ENCODE assay signal across 11 cellular contexts in genomic region chr14:24240110-24240918, GRCh38. TPM values are rescaled to one million over a fixed set of nuclear protein-coding genes. Genes with fewer than 3 reads are reported as not detected.
DNase-seq lines count a peak whose midpoint lies in the region; ATAC-seq, FAIRE-seq and TF ChIP-seq lines count a peak whose summit lies in the region.
"Had no signal": no experiment of that assay in that cellular context is flagged by ENCODE, and none has a peak within 500 bp of the region (broad histone marks: within the 10 kb centered on the region; RNA-seq: fewer than 3 reads in every experiment).

No MANE protein-coding gene starts in this region.

- RAD21 ChIA-PET in GM12878 (lab: Charles Lee; ENCODE audit: unreplicated experiment) = interaction anchor here (3.4 kb wide), 1 partner anchor 68 kb away, joined by 52 read pairs; the partner anchor contains the start of gene CIDEB

- H3K36me3 Mint-ChIP-seq in activated naive CD4-positive, alpha-beta T cell treated with anti-CD3 and anti-CD28 coated beads, Interleukin-2, amount 50 U/mL, for 24 hours = peaks cover 17% of the 10 kb centered on the region
- H3K36me3 Mint-ChIP-seq in naive B cell = peaks cover 18 to 30% of the 10 kb centered on the region in 2 donors

- ATAC-seq in GM12878 (no peak), naive B cell (ENCODE audit: low read depth in 2 of 2) (no peak)

- no peak overlapping the region for H2AFZ ChIP-seq in GM12878 (ENCODE audit: control insufficient read depth, low read depth, low read length)

- H3K27me3 ChIP-seq in GM12878 (replicated peaks in 1 of 2; ENCODE audit: control insufficient read depth in 2 of 2, insufficient read depth in 2 of 2, low read length in 1 of 2) = no peaks in the 10 kb centered on the region
- H3K27me3 ChIP-seq in uterus = no peaks in the 10 kb centered on the region

- no peak for TF ChIP-seq RAD21 in GM12878 (IDR thresholded peaks at IDR 0.05; ENCODE audit: insufficient read depth, low read depth, low read length)

- no TSS peak for BruUV-seq in GM12878 (replicated peaks; lab: Mats Ljungman, UMichigan)

- peaks cover 10% of the 10 kb centered on the region for H3K4me1 ChIP-seq in GM12878 (ENCODE audit: control insufficient read depth, insufficient read depth, low read length)
- peaks cover 0 to 21% of the 10 kb centered on the region in 2 donors for H3K4me1 ChIP-seq in uterus

- peak overlapping the region; percentile 97 for H3K4me3 Mint-ChIP-seq in activated naive CD4-positive, alpha-beta T cell treated with anti-CD3 and anti-CD28 coated beads, Interleukin-2, amount 50 U/mL, for 24 hours
- peak overlapping the region; percentile 63 to 100 (median 96) for H3K4me3 Mint-ChIP-seq in naive B cell

- no peak for TF ChIP-seq EP300 in GM12878 (IDR thresholded peaks at IDR 0.05; ENCODE audit: borderline replicate concordance in 1 of 2, control insufficient read depth in 1 of 2, low read depth in 2 of 2, low read length in 2 of 2)

- H3K9me3 ChIP-seq in GM12878 (replicated peaks; ENCODE audit: control insufficient read depth, insufficient read depth, low read length) (no peaks in the 10 kb centered on the region), uterus (no peaks in the 10 kb centered on the region)

- POLR2A ChIA-PET in GM12878 (lab: Charles Lee) = interaction anchor here (0.9 to 9.2 kb wide), 2 partner anchors 31 to 52 kb away, joined by 3 to 171 read pairs; partner anchors contain the start of gene RABGGTA

- TF ChIP-seq CTCF in GM12878 (IDR thresholded peaks at IDR 0.05 in 2 of 3, conservative IDR thresholded peaks at IDR 0.05 in 1 of 3; ENCODE audit: control insufficient read depth in 2 of 3, extremely low read depth in 1 of 3, insufficient read depth in 1 of 3, low read depth in 3 of 3, low read length in 3 of 3) (no peak), uterus (IDR thresholded peaks at IDR 0.05) (no peak)

- H3K27me3 Mint-ChIP-seq in activated naive CD4-positive, alpha-beta T cell treated with anti-CD3 and anti-CD28 coated beads, Interleukin-2, amount 50 U/mL, for 24 hours = no peaks in the 10 kb centered on the region
- no peaks in the 10 kb centered on the region for H3K27me3 Mint-ChIP-seq in naive B cell

- no peak overlapping the region for H3K27ac ChIP-seq in GM12878 (ENCODE audit: control insufficient read depth, insufficient read depth)
- H3K27ac ChIP-seq in uterus = peak overlapping the region; percentile 0 to 97

- no peak for DNase-seq in activated naive CD4-positive, alpha-beta T cell treated with anti-CD3 and anti-CD28 coated beads, Interleukin-2, amount 50 U/mL, for 16 hours
- no peak for DNase-seq in GM12878 (ENCODE audit: low read depth, low spot score)
- no peak for DNase-seq in naive B cell
- no peak for DNase-seq in uterus
- DNase-seq in kidney glomerular epithelial cell (lab: John Stamatoyannopoulos, UW) = no peak
- no peak for DNase-seq in RPMI8226
- DNase-seq in HCEC 1CT = no peak
- DNase-seq: anterior cingulate cortex; stimulated activated CD4-positive, alpha-beta T cell treated with anti-CD3 and anti-CD28 coated beads, Interleukin-1b, Interleukin-23, amount 100 ng/mL, for 48 hours had no signal

- H3K4me2 ChIP-seq in GM12878 (ENCODE audit: control insufficient read depth, insufficient read depth) = peak overlapping the region; percentile 100

- H3K4me3 ChIP-seq in GM12878 (peak overlapping the region; percentile 18; the same call in 1 of the 2 replicates), uterus (no peak overlapping the region)
- H3K4me3 ChIP-seq: lung had no signal

- H3K27ac Mint-ChIP-seq in activated naive CD4-positive, alpha-beta T cell treated with anti-CD3 and anti-CD28 coated beads, Interleukin-2, amount 50 U/mL, for 24 hours = peak overlapping the region; percentile 82
- H3K27ac Mint-ChIP-seq in naive B cell = peak overlapping the region in 5 of 6 donors; percentile 45 to 87 (median 75)

- intact Hi-C loops in GM12878 (cut with micrococcal nuclease; ENCODE audit: unreplicated experiment) = no loop called here
- intact Hi-C loops in uterus (cut with DNase I; ENCODE audit: low total_unique reads) = loop anchor here (10.0 kb wide), 1 partner anchor 54 kb away; the partner anchor contains the start of genes DHRS1 and NOP9

- CTCF ChIA-PET in GM12878 (lab: Yijun Ruan, JAX) = interaction anchor here (1.0 to 12.3 kb wide), 3 partner anchors 26 to 122 kb away, joined by 3 to 368 read pairs (median 54); partner anchors contain the start of genes CHMP4A, DHRS1, MDP1 and NOP9

- in situ Hi-C loops in GM12878 (cut with MboI) = loop anchor here (5.0 kb wide), 2 partner anchors 57 to 197 kb away; partner anchors contain the start of genes DHRS1 and NOP9

- FAIRE-seq in GM12878 (lab: Jason Lieb, UNC) = no peak

- peaks cover 16% of the 10 kb centered on the region for H3K79me2 ChIP-seq in GM12878 (ENCODE audit: control insufficient read depth, insufficient read depth, low read length)

- H3K9me3 Mint-ChIP-seq in activated naive CD4-positive, alpha-beta T cell treated with anti-CD3 and anti-CD28 coated beads, Interleukin-2, amount 50 U/mL, for 24 hours = no peaks in the 10 kb centered on the region
- no peaks in the 10 kb centered on the region for H3K9me3 Mint-ChIP-seq in naive B cell

- H3K36me3 ChIP-seq in GM12878 (ENCODE audit: control insufficient read depth in 2 of 2, insufficient read depth in 2 of 2, low read length in 1 of 2) (peaks cover 11 to 45% of the 10 kb centered on the region in 2 experiments), uterus (no peaks in the 10 kb centered on the region)

- H4K20me1 ChIP-seq in GM12878 (ENCODE audit: control insufficient read depth, insufficient read depth) = peaks cover 3% of the 10 kb centered on the region; the same call in 1 of the 2 replicates

- peaks cover 71% of the 10 kb centered on the region for H3K4me1 Mint-ChIP-seq in activated naive CD4-positive, alpha-beta T cell treated with anti-CD3 and anti-CD28 coated beads, Interleukin-2, amount 50 U/mL, for 24 hours
- peaks cover 58 to 84% (median 77%) of the 10 kb centered on the region in 3 donors for H3K4me1 Mint-ChIP-seq in naive B cell

- H3K9ac ChIP-seq in GM12878 (ENCODE audit: control insufficient read depth, insufficient read depth, low read length) = no peak overlapping the region

- SMC1A ChIA-PET in GM12878 (lab: Charles Lee; ENCODE audit: uncharacterized antibody, unreplicated experiment) = interaction anchor here (8.0 to 11.0 kb wide), 2 partner anchors 33 to 59 kb away, joined by 141 to 201 read pairs; partner anchors contain the start of genes DHRS1, NOP9 and RABGGTA

- TF ChIP-seq POLR2A in GM12878 (IDR thresholded peaks at IDR 0.05; ENCODE audit: low read depth, low read length) = peak; percentile 6; the same call in 1 of the 2 replicates
- no peak for TF ChIP-seq POLR2A in uterus (IDR thresholded peaks at IDR 0.05)

- WGBS in GM12878 (ENCODE audit: insufficient coverage, insufficient replicate concordance, low lambda C conversion rate, missing lambda C conversion rate) = 94% methylated on average over 9 of the region's 9 CpGs

RNA-seq across cellular contexts. Expression of gene TINF2, which starts 2.1 kb away (rescaled TPM):
- 41.1 and 41.5 TPM in 2 replicates for total RNA-seq in GM12878 (2013; cell fraction: nucleolus; rRNA removed)
- total RNA-seq in GM12878 (2014; rRNA removed) (50.9 and 52.5 TPM in 2 replicates), GM12878 (2014; rRNA removed; fragmentation: Illumina TruSeq; extraction: Trizol) (56.5 and 57.9 TPM in 2 replicates), GM12878 (2021) (66.6 and 69.5 TPM in 2 replicates), uterus (100 to 1,000 TPM in 1 of 4 donors, 10 to 100 TPM in 3; 41.0 to 123 (median 66.8) TPM)
- polyA plus RNA-seq in GM12878 (2011; ENCODE audit: low read depth) = 29.7 TPM
- polyA plus RNA-seq in GM12878 (2011; rRNA removed) (47.5 and 55.8 TPM in 2 replicates), GM12878 (2014; fragmentation: Illumina TruSeq; extraction: Trizol) (71.1 and 71.8 TPM in 2 replicates), GM12878 (2014; fragmentation: Nextera tagmentation; extraction: Ambion mirVana) (10 to 100 TPM; 27.8 to 58.8 TPM), GM12878 (2014; rRNA removed) (46.8 and 48.9 TPM in 2 replicates), GM12878 (2016; fragmentation: Nextera tagmentation; extraction: Ambion mirVana) (10 to 100 TPM; 77.2 to 77.8 TPM), naive B cell (ENCODE audit: low read depth in 6 of 6) (100 to 1,000 TPM; 238 to 289 (median 254) TPM)
- polyA plus RNA-seq in GM12878 (2011; cell fraction: cytosol; rRNA removed) = 39.2 and 41.2 TPM in 2 replicates
- polyA plus RNA-seq in GM12878 (2011; cell fraction: nucleus; rRNA removed) = 62.9 and 84.5 TPM in 2 replicates
- polyA plus RNA-seq in GM12878 (2012) = 35.4 and 42.9 TPM in 2 replicates
- polyA minus RNA-seq in GM12878 (2011; rRNA and poly(A)+ RNA removed) = 29.3 and 32.5 TPM in 2 replicates
- 11.6 and 12.6 TPM in 2 replicates for polyA minus RNA-seq in GM12878 (2011; cell fraction: cytosol; rRNA and poly(A)+ RNA removed)
- polyA minus RNA-seq in GM12878 (2011; cell fraction: nucleus; rRNA and poly(A)+ RNA removed) = 29.9 and 52.8 TPM in 2 replicates

RNA-seq across cellular contexts. Expression of gene GMPR2, which starts 7.6 kb away (rescaled TPM):
- 36.5 and 40.3 TPM in 2 replicates for total RNA-seq in GM12878 (2013; cell fraction: nucleolus; rRNA removed)
- total RNA-seq in GM12878 (2014; rRNA removed) (61.9 and 62.4 TPM in 2 replicates), GM12878 (2014; rRNA removed; fragmentation: Illumina TruSeq; extraction: Trizol) (58.6 and 61.0 TPM in 2 replicates), GM12878 (2021) (54.7 and 59.8 TPM in 2 replicates), uterus (10 to 100 TPM; 38.9 to 60.9 (median 48.8) TPM)
- polyA plus RNA-seq in GM12878 (2011; ENCODE audit: low read depth) = 62.4 TPM
- polyA plus RNA-seq in GM12878 (2011; rRNA removed) (57.3 and 80.3 TPM in 2 replicates), GM12878 (2014; fragmentation: Illumina TruSeq; extraction: Trizol) (65.9 and 97.8 TPM in 2 replicates), GM12878 (2014; fragmentation: Nextera tagmentation; extraction: Ambion mirVana) (10 to 100 TPM; 67.0 to 67.9 TPM), GM12878 (2014; rRNA removed) (40.1 and 55.1 TPM in 2 replicates), GM12878 (2016; fragmentation: Nextera tagmentation; extraction: Ambion mirVana) (10 to 100 TPM; 56.0 to 59.6 TPM), naive B cell (ENCODE audit: low read depth in 6 of 6) (100 to 1,000 TPM in 3 of 6 donors, 10 to 100 TPM in 3; 90.3 to 120 (median 99.2) TPM)
- 62.4 and 62.5 TPM in 2 replicates for polyA plus RNA-seq in GM12878 (2011; cell fraction: cytosol; rRNA removed)
- 112 and 164 TPM in 2 replicates for polyA plus RNA-seq in GM12878 (2011; cell fraction: nucleus; rRNA removed)
- 66.1 and 80.1 TPM in 2 replicates for polyA plus RNA-seq in GM12878 (2012)
- 45.3 and 52.4 TPM in 2 replicates for polyA minus RNA-seq in GM12878 (2011; rRNA and poly(A)+ RNA removed)
- 9.2 and 14.6 TPM in 2 replicates for polyA minus RNA-seq in GM12878 (2011; cell fraction: cytosol; rRNA and poly(A)+ RNA removed)
- 46.7 and 54.3 TPM in 2 replicates for polyA minus RNA-seq in GM12878 (2011; cell fraction: nucleus; rRNA and poly(A)+ RNA removed)

RNA-seq across cellular contexts. Expression of gene NEDD8, which starts 8.1 kb away (rescaled TPM):
- total RNA-seq in GM12878 (2013; cell fraction: nucleolus; rRNA removed) = 43.8 and 44.2 TPM in 2 replicates
- total RNA-seq in GM12878 (2014; rRNA removed) (172 and 220 TPM in 2 replicates), GM12878 (2014; rRNA removed; fragmentation: Illumina TruSeq; extraction: Trizol) (279 and 289 TPM in 2 replicates), GM12878 (2021) (163 and 164 TPM in 2 replicates), uterus (1,000 to 10,000 TPM in 1 of 4 donors, 100 to 1,000 TPM in 2, 10 to 100 TPM in 1; 61.2 to 1,004 (median 192) TPM)
- polyA plus RNA-seq in GM12878 (2011; ENCODE audit: low read depth) = 316 TPM
- polyA plus RNA-seq in GM12878 (2011; rRNA removed) (237 and 279 TPM in 2 replicates), GM12878 (2014; fragmentation: Illumina TruSeq; extraction: Trizol) (298 and 308 TPM in 2 replicates), GM12878 (2014; fragmentation: Nextera tagmentation; extraction: Ambion mirVana) (100 to 1,000 TPM; 838 to 991 TPM), GM12878 (2014; rRNA removed) (265 and 301 TPM in 2 replicates), GM12878 (2016; fragmentation: Nextera tagmentation; extraction: Ambion mirVana) (100 to 1,000 TPM; 307 to 335 TPM), naive B cell (ENCODE audit: low read depth in 6 of 6) (100 to 1,000 TPM; 306 to 385 (median 326) TPM)
- 195 and 203 TPM in 2 replicates for polyA plus RNA-seq in GM12878 (2011; cell fraction: cytosol; rRNA removed)
- polyA plus RNA-seq in GM12878 (2011; cell fraction: nucleus; rRNA removed) = 94.1 and 130 TPM in 2 replicates
- polyA plus RNA-seq in GM12878 (2012) = 204 and 228 TPM in 2 replicates
- polyA minus RNA-seq in GM12878 (2011; rRNA and poly(A)+ RNA removed) = 66.7 and 78.1 TPM in 2 replicates
- polyA minus RNA-seq in GM12878 (2011; cell fraction: cytosol; rRNA and poly(A)+ RNA removed) = 19.9 and 33.5 TPM in 2 replicates
- polyA minus RNA-seq in GM12878 (2011; cell fraction: nucleus; rRNA and poly(A)+ RNA removed) = 20.9 and 30.9 TPM in 2 replicates

RNA-seq across cellular contexts. Expression of gene TGM1, which starts 22.7 kb away (rescaled TPM):
- 9.3 and 14.5 TPM in 2 replicates for total RNA-seq in GM12878 (2013; cell fraction: nucleolus; rRNA removed)
- total RNA-seq in GM12878 (2014; rRNA removed) = 3.5 and 4.8 TPM in 2 replicates
- total RNA-seq in GM12878 (2014; rRNA removed; fragmentation: Illumina TruSeq; extraction: Trizol) = 1.6 and 1.7 TPM in 2 replicates
- 4.6 and 5.9 TPM in 2 replicates for total RNA-seq in GM12878 (2021)
- 0.51 TPM for polyA plus RNA-seq in GM12878 (2011; ENCODE audit: low read depth)
- polyA plus RNA-seq in GM12878 (2011; rRNA removed) = 1.3 and 1.9 TPM in 2 replicates
- 2.4 and 2.9 TPM in 2 replicates for polyA plus RNA-seq in GM12878 (2011; cell fraction: cytosol; rRNA removed)
- polyA plus RNA-seq in GM12878 (2011; cell fraction: nucleus; rRNA removed) = 32.9 and 37.2 TPM in 2 replicates
- polyA plus RNA-seq in GM12878 (2012) = 1.3 and 2.1 TPM in 2 replicates
- 0.79 and 3.9 TPM in 2 replicates for polyA plus RNA-seq in GM12878 (2014; fragmentation: Illumina TruSeq; extraction: Trizol)
- polyA plus RNA-seq in GM12878 (2014; fragmentation: Nextera tagmentation; extraction: Ambion mirVana) = under 1 TPM; 0.05 to 0.18 TPM
- polyA plus RNA-seq in GM12878 (2014; rRNA removed) = 4.4 and 6.0 TPM in 2 replicates
- 1 to 10 TPM in 1 of 2 experiments, under 1 TPM in 1; 0.63 to 1.3 TPM for polyA plus RNA-seq in GM12878 (2016; fragmentation: Nextera tagmentation; extraction: Ambion mirVana)
- 1.0 and 6.7 TPM in 2 replicates for polyA minus RNA-seq in GM12878 (2011; rRNA and poly(A)+ RNA removed)
- polyA minus RNA-seq in GM12878 (2011; cell fraction: cytosol; rRNA and poly(A)+ RNA removed) = 4.1 TPM in 1 of 2 replicates, not detected in the other
- polyA minus RNA-seq in GM12878 (2011; cell fraction: nucleus; rRNA and poly(A)+ RNA removed) = 6.8 and 14.7 TPM in 2 replicates
- polyA plus RNA-seq in naive B cell (ENCODE audit: low read depth in 6 of 6) = not detected
- 1 to 10 TPM in 2 of 4 donors, not detected in 2; 1.6 to 3.2 TPM for total RNA-seq in uterus

RNA-seq across cellular contexts. Expression of gene MDP1, which starts 24.4 kb away (rescaled TPM):
- total RNA-seq in GM12878 (2013; cell fraction: nucleolus; rRNA removed) = 9.7 and 15.0 TPM in 2 replicates
- total RNA-seq in GM12878 (2014; rRNA removed) (11.1 and 15.4 TPM in 2 replicates), GM12878 (2014; rRNA removed; fragmentation: Illumina TruSeq; extraction: Trizol) (9.3 and 10.4 TPM in 2 replicates), GM12878 (2021) (12.6 and 12.8 TPM in 2 replicates), uterus (100 to 1,000 TPM in 1 of 4 donors, 10 to 100 TPM in 2, 1 to 10 TPM in 1; 5.6 to 137 (median 24.2) TPM)
- polyA plus RNA-seq in GM12878 (2011; ENCODE audit: low read depth) = 8.8 TPM
- polyA plus RNA-seq in GM12878 (2011; rRNA removed) (19.3 and 21.9 TPM in 2 replicates), GM12878 (2014; fragmentation: Illumina TruSeq; extraction: Trizol) (10.1 and 13.5 TPM in 2 replicates), GM12878 (2014; fragmentation: Nextera tagmentation; extraction: Ambion mirVana) (10 to 100 TPM; 39.2 to 45.8 TPM), GM12878 (2014; rRNA removed) (14.2 and 27.7 TPM in 2 replicates), GM12878 (2016; fragmentation: Nextera tagmentation; extraction: Ambion mirVana) (10 to 100 TPM; 38.0 to 38.9 TPM), naive B cell (ENCODE audit: low read depth in 6 of 6) (10 to 100 TPM; 32.7 to 48.2 (median 37.3) TPM)
- 15.4 and 17.9 TPM in 2 replicates for polyA plus RNA-seq in GM12878 (2011; cell fraction: cytosol; rRNA removed)
- 18.4 and 19.1 TPM in 2 replicates for polyA plus RNA-seq in GM12878 (2011; cell fraction: nucleus; rRNA removed)
- polyA plus RNA-seq in GM12878 (2012) = 9.5 and 13.8 TPM in 2 replicates
- 6.7 and 9.6 TPM in 2 replicates for polyA minus RNA-seq in GM12878 (2011; rRNA and poly(A)+ RNA removed)
- 5.4 TPM in 1 of 2 replicates, not detected in the other for polyA minus RNA-seq in GM12878 (2011; cell fraction: cytosol; rRNA and poly(A)+ RNA removed)
- 11.2 and 14.9 TPM in 2 replicates for polyA minus RNA-seq in GM12878 (2011; cell fraction: nucleus; rRNA and poly(A)+ RNA removed)
